Comparison of ENCODE assay signal across 24 cellular contexts in genomic region chr4:126986828-126987227, GRCh38.
A peak's percentile ranks its signal among the peaks of the same experiment; 100 is the strongest.
DNase-seq lines count a peak whose midpoint lies in the region; ATAC-seq, FAIRE-seq and TF ChIP-seq lines count a peak whose summit lies in the region.
"Had no signal": no experiment of that assay in that cellular context is flagged by ENCODE, and none has a peak within 500 bp of the region (broad histone marks: within the 10 kb centered on the region; RNA-seq: fewer than 3 reads in every experiment).

No MANE protein-coding gene starts in this region.

- H2AK5ac ChIP-seq in IMR-90 (ENCODE audit: low read depth, low read length), result no peak overlapping the region; the same call in 1 of the 2 replicates

- no TSS peak for BruUV-seq in IMR-90 (replicated peaks; lab: Mats Ljungman, UMichigan)

- dilution Hi-C loops in IMR-90 (cut with HindIII; ENCODE audit: low sequenced_read_pairs, unreplicated experiment), result no loop called here

- no peak overlapping the region for H3K23ac ChIP-seq in IMR-90 (ENCODE audit: low read depth, low read length)

- POLR2A ChIA-PET in IMR-90 (lab: Charles Lee; ENCODE audit: unreplicated experiment), result no interaction called here

- no peak overlapping the region; a peak in 1 of 4 replicates for H4K8ac ChIP-seq in IMR-90 (ENCODE audit: low read depth in 2 of 2, low read length in 2 of 2)

- H4K20me1 ChIP-seq in IMR-90 (ENCODE audit: insufficient read depth, low read length), result no peaks in the 10 kb centered on the region

- TF ChIP-seq CTCF in AG10803 (conservative IDR thresholded peaks at IDR 0.05; ENCODE audit: low read length) (no peak), IMR-90 (conservative IDR thresholded peaks at IDR 0.05; ENCODE audit: low read depth, low read length) (no peak), bronchial epithelial cell (IDR thresholded peaks at IDR 0.05; ENCODE audit: insufficient read depth, low read length, severe bottlenecking) (no peak), kidney epithelial cell (IDR thresholded peaks at IDR 0.05; ENCODE audit: insufficient read depth, low read length, poor library complexity, severe bottlenecking) (no peak), type B pancreatic cell (conservative IDR thresholded peaks at IDR 0.05) (no peak)

- H3K27ac ChIP-seq in IMR-90 (ENCODE audit: insufficient read depth, low read length), result no peak overlapping the region; the same call in 1 of the 2 replicates
- H3K27ac ChIP-seq: colonic mucosa, heart left ventricle, HL-60, KMS-11, SK-N-MC had no signal

- H3K14ac ChIP-seq in IMR-90 (replicated peaks; ENCODE audit: low read depth, low read length), result 0 out of 2 replicates have a peak overlapping the region, but pooled peaks have one; percentile 81

- no peak for FAIRE-seq in bronchial epithelial cell (lab: Jason Lieb, UNC)
- FAIRE-seq: GM12878 had no signal

- TF ChIP-seq POLR2A in IMR-90 (IDR thresholded peaks at IDR 0.05; ENCODE audit: low read depth, low read length), result no peak

- in situ Hi-C loops in IMR-90 (cut with MboI; ENCODE audit: low sequenced_read_pairs), result no loop called here

- no peaks in the 10 kb centered on the region for H3K4me1 Mint-ChIP-seq in type B pancreatic cell (ENCODE audit: unreplicated experiment)
- H3K4me1 Mint-ChIP-seq: nephron had no signal

- no peaks in the 10 kb centered on the region for H3K9me1 ChIP-seq in IMR-90 (ENCODE audit: insufficient read depth, low read length)

- 0 out of 2 replicates have a peak overlapping the region, but pooled peaks have one; percentile 64 for H3K4ac ChIP-seq in IMR-90 (ENCODE audit: low read depth, low read length)

- H3K18ac ChIP-seq in IMR-90 (ENCODE audit: low read depth, low read length), result peak overlapping the region; percentile 89; the same call in 1 of the 2 replicates

- H3K36me3 ChIP-seq in IMR-90 (ENCODE audit: control insufficient read depth, insufficient read depth, low read length) (no peaks in the 10 kb centered on the region), bronchial epithelial cell (ENCODE audit: control insufficient read depth, insufficient read depth, low read length) (no peaks in the 10 kb centered on the region), kidney epithelial cell (ENCODE audit: control insufficient read depth, insufficient read depth, low read length) (no peaks in the 10 kb centered on the region)
- H3K36me3 ChIP-seq: colonic mucosa, heart left ventricle had no signal

- TF ChIP-seq RAD21 in IMR-90 (IDR thresholded peaks at IDR 0.05; ENCODE audit: low read length), result no peak

- no peak overlapping the region for H3K4me3 ChIP-seq in AG10803 (ENCODE audit: low read length)
- H3K4me3 ChIP-seq in IMR-90 (ENCODE audit: insufficient read depth, low read depth, low read length), result no peak overlapping the region
- H3K4me3 ChIP-seq in bronchial epithelial cell (ENCODE audit: low read depth, low read length), result no peak overlapping the region
- H3K4me3 ChIP-seq in kidney epithelial cell (ENCODE audit: low read depth, low read length), result no peak overlapping the region
- H3K4me3 ChIP-seq: colonic mucosa, GM12878, heart left ventricle, SK-N-MC had no signal

- no peak overlapping the region for H3K4me3 Mint-ChIP-seq in type B pancreatic cell
- H3K4me3 Mint-ChIP-seq: nephron; stimulated activated naive CD8-positive, alpha-beta T cell treated with anti-CD3 and anti-CD28 coated beads, Interleukin-15, Interleukin-2, amounts not matched to agents 100 ng/mL and 50 ng/mL, for 24 hours had no signal

- H2BK20ac ChIP-seq in IMR-90 (ENCODE audit: low read depth, low read length), result peak overlapping the region; percentile 87; the same call in 1 of the 2 replicates

- H2AFZ ChIP-seq in IMR-90 (replicated peaks; ENCODE audit: low read length, poor library complexity), result no peak overlapping the region

- DNase-seq in AG10803 (ENCODE audit: low read depth), result peak; percentile 29
- peak; percentile 82 for DNase-seq in IMR-90
- peak; percentile 77 for DNase-seq in bronchial epithelial cell (ENCODE audit: low read depth)
- peak; percentile 2 for DNase-seq in kidney epithelial cell (ENCODE audit: low read depth)
- DNase-seq in type B pancreatic cell (ENCODE audit: extremely low spot score, unreplicated experiment), result no peak
- DNase-seq in left cardiac atrium, result no peak
- DNase-seq: activated CD4-positive, alpha-beta T cell treated with anti-CD3 and anti-CD28 coated beads for 48 hours; activated gamma-delta T cell treated with Interleukin-2 at 50 U/mL for 16 hours; AML-193; anterior cingulate cortex; Caco-2; colonic mucosa; heart left ventricle; NCI-H1092 treated with DMSO at 0.1 percent for 48 hours; NCI-H2081 treated with DMSO at 0.1 percent for 48 hours; stimulated activated CD4-positive, alpha-beta T cell treated with anti-CD3 and anti-CD28 coated beads, Interleukin-15, amount 100 ng/mL, for 24 hours had no signal

- H3K4me1 ChIP-seq in IMR-90 (ENCODE audit: control insufficient read depth, insufficient read depth, low read length), result no peaks in the 10 kb centered on the region; the same call in 1 of the 2 replicates
- H3K4me1 ChIP-seq: Caco-2, colonic mucosa, heart left ventricle had no signal

- peak overlapping the region; percentile 84; the same call in 1 of the 2 replicates for H4K5ac ChIP-seq in IMR-90 (ENCODE audit: low read depth, low read length)

- no peaks in the 10 kb centered on the region for H3K27me3 Mint-ChIP-seq in type B pancreatic cell
- H3K27me3 Mint-ChIP-seq: stimulated activated naive CD8-positive, alpha-beta T cell treated with anti-CD3 and anti-CD28 coated beads, Interleukin-15, Interleukin-2, amounts not matched to agents 100 ng/mL and 50 ng/mL, for 24 hours had no signal

- H2BK15ac ChIP-seq in IMR-90 (ENCODE audit: low read depth, low read length), result no peak overlapping the region

- ATAC-seq in IMR-90 (ENCODE audit: low read depth) (peak; percentile 57; the same call in 1 of the 2 replicates), HG02938 (IDR thresholded peaks at IDR 0.05; ENCODE audit: unreplicated experiment) (no peak), HG03159 (IDR thresholded peaks at IDR 0.05; ENCODE audit: unreplicated experiment) (no peak), left cardiac atrium (no peak)
- ATAC-seq: GM12878, heart left ventricle had no signal

- CTCF ChIA-PET in IMR-90 (lab: Yijun Ruan, JAX), result no interaction called here

- peaks cover 2% of the 10 kb centered on the region; the same call in 1 of the 2 replicates for H3K9me3 ChIP-seq in IMR-90 (ENCODE audit: control insufficient read depth, insufficient read depth, low read length)
- H3K9me3 ChIP-seq: Caco-2, colonic mucosa had no signal

- H3K36me3 Mint-ChIP-seq in type B pancreatic cell, result no peaks in the 10 kb centered on the region

- no peaks in the 10 kb centered on the region for H3K27me3 ChIP-seq in IMR-90 (ENCODE audit: control insufficient read depth, insufficient read depth, low read length)
- H3K27me3 ChIP-seq in bronchial epithelial cell (ENCODE audit: control insufficient read depth, insufficient read depth, low read length), result no peaks in the 10 kb centered on the region
- H3K27me3 ChIP-seq in kidney epithelial cell (ENCODE audit: control insufficient read depth, insufficient read depth, low read length), result no peaks in the 10 kb centered on the region
- H3K27me3 ChIP-seq: colonic mucosa, heart left ventricle had no signal

- peak overlapping the region; percentile 61; the same call in 1 of the 2 replicates for H3K4me2 ChIP-seq in IMR-90 (ENCODE audit: low read depth, low read length)
- H3K4me2 ChIP-seq: KMS-11 had no signal

- H2AK9ac ChIP-seq in IMR-90 (replicated peaks; ENCODE audit: low read depth, low read length, poor library complexity), result no peak overlapping the region

- H3K79me1 ChIP-seq in IMR-90 (ENCODE audit: low read depth in 1 of 2, low read length in 2 of 2), result no peaks in the 10 kb centered on the region

- H3K27ac Mint-ChIP-seq in type B pancreatic cell, result no peak overlapping the region
- H3K27ac Mint-ChIP-seq: nephron; stimulated activated naive CD8-positive, alpha-beta T cell treated with anti-CD3 and anti-CD28 coated beads, Interleukin-15, Interleukin-2, amounts not matched to agents 100 ng/mL and 50 ng/mL, for 24 hours had no signal

- H2BK5ac ChIP-seq in IMR-90 (ENCODE audit: low read depth, low read length, poor library complexity, severe bottlenecking), result peak overlapping the region; percentile 89

- H3K9me3 Mint-ChIP-seq in type B pancreatic cell, result peaks cover 9% of the 10 kb centered on the region

- peak overlapping the region; percentile 80; the same call in 1 of the 2 replicates for H2BK120ac ChIP-seq in IMR-90 (ENCODE audit: low read depth, low read length)

- intact Hi-C loops in IMR-90 (cut with micrococcal nuclease), result no loop called here
- intact Hi-C loops in left cardiac atrium (cut with DNase I), result no loop called here

- no peak overlapping the region for H4K91ac ChIP-seq in IMR-90 (ENCODE audit: insufficient read depth, low read depth, low read length)

- no peak overlapping the region for H3K9ac ChIP-seq in IMR-90 (ENCODE audit: low read depth, low read length)
- H3K9ac ChIP-seq: KMS-11 had no signal

- H3K56ac ChIP-seq in IMR-90 (ENCODE audit: extremely low read depth, insufficient read depth, low read length), result no peak overlapping the region

TF ChIP-seq in IMR-90, 13 proteins besides CTCF, POLR2A, EP300 and RAD21 (continues in another document):
- no peak for TF ChIP-seq RCOR1 (IDR thresholded peaks at IDR 0.05; ENCODE audit: insufficient replicate concordance, low read length)
- no peak for TF ChIP-seq NFE2L2 (IDR thresholded peaks at IDR 0.05; ENCODE audit: low read depth, low read length)
- no peak for TF ChIP-seq CHD1 (IDR thresholded peaks at IDR 0.05; ENCODE audit: low read depth, low read length)
- TF ChIP-seq CEBPB (IDR thresholded peaks at IDR 0.05; ENCODE audit: low read depth, low read length), result no peak
- no peak for TF ChIP-seq MAFK (IDR thresholded peaks at IDR 0.05; ENCODE audit: low read depth, low read length)
- TF ChIP-seq SMC3 (IDR thresholded peaks at IDR 0.05; ENCODE audit: low read depth, low read length), result no peak
- TF ChIP-seq, protein P1, sequence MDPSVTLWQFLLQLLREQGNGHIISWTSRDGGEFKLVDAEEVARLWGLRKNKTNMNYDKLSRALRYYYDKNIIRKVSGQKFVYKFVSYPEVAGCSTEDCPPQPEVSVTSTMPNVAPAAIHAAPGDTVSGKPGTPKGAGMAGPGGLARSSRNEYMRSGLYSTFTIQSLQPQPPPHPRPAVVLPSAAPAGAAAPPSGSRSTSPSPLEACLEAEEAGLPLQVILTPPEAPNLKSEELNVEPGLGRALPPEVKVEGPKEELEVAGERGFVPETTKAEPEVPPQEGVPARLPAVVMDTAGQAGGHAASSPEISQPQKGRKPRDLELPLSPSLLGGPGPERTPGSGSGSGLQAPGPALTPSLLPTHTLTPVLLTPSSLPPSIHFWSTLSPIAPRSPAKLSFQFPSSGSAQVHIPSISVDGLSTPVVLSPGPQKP (IDR thresholded peaks at IDR 0.05; ENCODE audit: borderline replicate concordance, low read depth, low read length), result no peak
- TF ChIP-seq MAZ (IDR thresholded peaks at IDR 0.05; ENCODE audit: borderline replicate concordance, low read depth, low read length), result no peak
- no peak for TF ChIP-seq RFX5 (IDR thresholded peaks at IDR 0.05; ENCODE audit: low read depth, low read length)
- TF ChIP-seq MXI1 (IDR thresholded peaks at IDR 0.05; ENCODE audit: borderline replicate concordance, low read depth, low read length), result no peak

Comparison
In these comparisons a context has a peak if more than half of its experiments do, and no peak if none do; other contexts are left out.
1. DNase-seq: peak in AG10803 (single experiment), IMR-90 (single experiment), bronchial epithelial cell (single experiment) and kidney epithelial cell (single experiment); none in type B pancreatic cell (single experiment) and left cardiac atrium (single experiment).